ENCODE assay signal across 10 cellular contexts in genomic region chr14:22599349-22599748, GRCh38. TPM values are rescaled to one million over a fixed set of nuclear protein-coding genes. Genes with fewer than 3 reads are reported as not detected.
DNase-seq lines count a peak whose midpoint lies in the region; ATAC-seq and TF ChIP-seq lines count a peak whose summit lies in the region.
"Had no signal": no experiment of that assay in that cellular context is flagged by ENCODE, and none has a peak within 500 bp of the region (broad histone marks: within the 10 kb centered on the region; RNA-seq: fewer than 3 reads in every experiment).

No MANE protein-coding gene starts in this region.

- POLR2A ChIA-PET in activated CD4-positive, alpha-beta T cell treated with anti-CD3 and anti-CD28 coated beads, Interleukin-2, amount 10 ng/mL, durations not matched to agents 7 days and 5 days (lab: Charles Lee), result interaction anchor here (0.6 kb wide), 1 partner anchor 634 kb away, joined by 5 read pairs; no protein-coding TSS in a partner anchor

- TF ChIP-seq RAD21 in liver (IDR thresholded peaks at IDR 0.05), result no peak

- no peak for DNase-seq in activated CD4-positive, alpha-beta T cell treated with anti-CD3 and anti-CD28 coated beads, Interleukin-2, amount 10 ng/mL, durations not matched to agents 7 days and 5 days
- no peak for DNase-seq in activated CD4-positive, alpha-beta T cell treated with anti-CD3 and anti-CD28 coated beads for 48 hours
- DNase-seq in astrocyte of the cerebellum (ENCODE audit: low read depth) (no peak), testis (no peak), DMS79 (lab: John Stamatoyannopoulos, UW) (no peak)
- no peak for DNase-seq in stimulated activated CD4-positive, alpha-beta T cell treated with anti-CD3 and anti-CD28 coated beads, Interleukin-1b, Interleukin-23, amount 100 ng/mL, for 48 hours
- DNase-seq: BE2C, NCI-H146 had no signal

- CTCF ChIA-PET in activated CD4-positive, alpha-beta T cell treated with anti-CD3 and anti-CD28 coated beads, Interleukin-2, amount 10 ng/mL, durations not matched to agents 7 days and 5 days (lab: Charles Lee), result interaction anchor here (0.7 to 3.4 kb wide), 14 partner anchors 9 to 418 kb away, joined by 3 to 28 read pairs (median 4); partner anchors contain the start of gene DAD1

- peaks cover 36% of the 10 kb centered on the region for H3K4me1 Mint-ChIP-seq in activated CD4-positive, alpha-beta T cell treated with anti-CD3 and anti-CD28 coated beads, Interleukin-2, amount 10 ng/mL, durations not matched to agents 7 days and 5 days

- no peak for TF ChIP-seq POLR2A in testis (IDR thresholded peaks at IDR 0.05)

- peak overlapping the region in 1 of 2 donors; percentile 94 for H3K27ac ChIP-seq in liver (ENCODE audit: low read depth in 1 of 2, low read length in 2 of 2)
- peak overlapping the region; percentile 83 to 89 for H3K27ac ChIP-seq in testis

- H3K9me3 ChIP-seq in liver (ENCODE audit: control insufficient read depth in 4 of 4, low read length in 3 of 4) (no peaks in the 10 kb centered on the region), testis (no peaks in the 10 kb centered on the region)
- H3K9me3 ChIP-seq: BE2C had no signal

- peak overlapping the region; percentile 89 for H3K4me3 Mint-ChIP-seq in activated CD4-positive, alpha-beta T cell treated with anti-CD3 and anti-CD28 coated beads, Interleukin-2, amount 10 ng/mL, durations not matched to agents 7 days and 5 days

- in situ Hi-C loops in astrocyte of the cerebellum (cut with HindIII; ENCODE audit: low sequenced_read_pairs), result no loop called here

- peak overlapping the region in 1 of 2 donors; percentile 73 for H3K9ac ChIP-seq in liver (ENCODE audit: low read depth in 1 of 2, low read length in 2 of 2)

- H3K27me3 Mint-ChIP-seq in activated CD4-positive, alpha-beta T cell treated with anti-CD3 and anti-CD28 coated beads, Interleukin-2, amount 10 ng/mL, durations not matched to agents 7 days and 5 days, result peaks cover 3% of the 10 kb centered on the region

- intact Hi-C loops in testis (cut with DNase I; ENCODE audit: low total_unique reads), result no loop called here

- peak overlapping the region; percentile 86 for H3K27ac Mint-ChIP-seq in activated CD4-positive, alpha-beta T cell treated with anti-CD3 and anti-CD28 coated beads, Interleukin-2, amount 10 ng/mL, durations not matched to agents 7 days and 5 days

- H3K4me3 ChIP-seq in astrocyte of the cerebellum (ENCODE audit: low read depth, low read length) (peak overlapping the region; percentile 74), liver (ENCODE audit: low read depth in 1 of 3, low read length in 3 of 3) (peak overlapping the region in 2 of 3 donors; percentile 9 to 85), testis (peak overlapping the region; percentile 78)

- H3K36me3 Mint-ChIP-seq in activated CD4-positive, alpha-beta T cell treated with anti-CD3 and anti-CD28 coated beads, Interleukin-2, amount 10 ng/mL, durations not matched to agents 7 days and 5 days (ENCODE audit: low read depth), result peaks cover 14% of the 10 kb centered on the region

- ATAC-seq in GM18873 (IDR thresholded peaks at IDR 0.05; ENCODE audit: low FRiP score, unreplicated experiment), result no peak

- peaks cover 9 to 23% (median 16%) of the 10 kb centered on the region in 4 donors for H3K36me3 ChIP-seq in liver (ENCODE audit: control insufficient read depth in 4 of 4, insufficient read depth in 3 of 4, low read depth in 1 of 4, low read length in 3 of 4)
- H3K36me3 ChIP-seq in testis (ENCODE audit: low read depth, missing control alignments), result no peaks in the 10 kb centered on the region
- H3K36me3 ChIP-seq: BE2C had no signal

- TF ChIP-seq CTCF in astrocyte of the cerebellum (IDR thresholded peaks at IDR 0.05; ENCODE audit: low read depth, low read length, missing control alignments) (no peak), liver (IDR thresholded peaks at IDR 0.05; ENCODE audit: low read depth, low read length, missing input control) (no peak), testis (IDR thresholded peaks at IDR 0.05) (no peak)

- WGBS in liver, result 89% methylated on average over 3 of the region's 3 CpGs
- WGBS in testis, 2 donors, result 61 to 65% methylated on average over 3 of the region's 3 CpGs

- H3K9me3 Mint-ChIP-seq in activated CD4-positive, alpha-beta T cell treated with anti-CD3 and anti-CD28 coated beads, Interleukin-2, amount 10 ng/mL, durations not matched to agents 7 days and 5 days, result no peaks in the 10 kb centered on the region

- H3K27me3 ChIP-seq in liver (ENCODE audit: control insufficient read depth in 4 of 4, insufficient read depth in 4 of 4, low read length in 3 of 4) (no peaks in the 10 kb centered on the region), testis (no peaks in the 10 kb centered on the region)

- H3K4me1 ChIP-seq in liver (ENCODE audit: control insufficient read depth in 4 of 4, insufficient read depth in 4 of 4, low read length in 3 of 4) (peaks cover 0 to 22% (median 5%) of the 10 kb centered on the region in 4 donors), testis (peaks cover 13% of the 10 kb centered on the region)
- H3K4me1 ChIP-seq: BE2C had no signal

TF ChIP-seq in liver, 16 proteins besides CTCF, POLR2A, EP300 and RAD21 (continues in another document):
- TF ChIP-seq FOXA2 (IDR thresholded peaks at IDR 0.05) (no peak), SP1 (IDR thresholded peaks at IDR 0.05) (no peak), JUND (IDR thresholded peaks at IDR 0.05) (no peak), TAF1 (conservative IDR thresholded peaks at IDR 0.05) (no peak), FOXA1 (IDR thresholded peaks at IDR 0.05) (no peak), RXRA (IDR thresholded peaks at IDR 0.05) (no peak), ZBTB33 (IDR thresholded peaks at IDR 0.05) (no peak), NR2F2 (IDR thresholded peaks at IDR 0.05) (no peak), YY1 (IDR thresholded peaks at IDR 0.05) (no peak)
- TF ChIP-seq, protein P1, sequence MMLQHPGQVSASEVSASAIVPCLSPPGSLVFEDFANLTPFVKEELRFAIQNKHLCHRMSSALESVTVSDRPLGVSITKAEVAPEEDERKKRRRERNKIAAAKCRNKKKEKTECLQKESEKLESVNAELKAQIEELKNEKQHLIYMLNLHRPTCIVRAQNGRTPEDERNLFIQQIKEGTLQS (IDR thresholded peaks at IDR 0.05), result no peak
- TF ChIP-seq, protein P2, sequence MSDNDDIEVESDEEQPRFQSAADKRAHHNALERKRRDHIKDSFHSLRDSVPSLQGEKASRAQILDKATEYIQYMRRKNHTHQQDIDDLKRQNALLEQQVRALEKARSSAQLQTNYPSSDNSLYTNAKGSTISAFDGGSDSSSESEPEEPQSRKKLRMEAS (IDR thresholded peaks at IDR 0.05), result no peak

RNA-seq across cellular contexts. Expression of gene ABHD4, which starts 1.2 kb away (rescaled TPM):
- 10 to 100 TPM in 1 of 2 experiments, 1 to 10 TPM in 1; 8.3 to 10.4 TPM for total RNA-seq in activated CD4-positive, alpha-beta T cell treated with anti-CD3 and anti-CD28 coated beads, Interleukin-2, amount 10 ng/mL, durations not matched to agents 7 days and 5 days
- total RNA-seq in liver, result 10 to 100 TPM in 1 of 2 donors, 1 to 10 TPM in 1; 9.9 to 12.3 TPM
- 10 to 100 TPM in 1 of 2 donors, 1 to 10 TPM in 1; 9.0 to 32.9 TPM for polyA plus RNA-seq in liver
- 100 to 1,000 TPM; 122 to 158 TPM for total RNA-seq in testis
- 111 TPM for polyA plus RNA-seq in testis (ENCODE audit: insufficient read depth, low read depth, low replicate concordance)

RNA-seq across cellular contexts. Expression of gene DAD1, which starts 10.3 kb away (rescaled TPM):
- 100 to 1,000 TPM; 169 to 233 TPM for total RNA-seq in activated CD4-positive, alpha-beta T cell treated with anti-CD3 and anti-CD28 coated beads, Interleukin-2, amount 10 ng/mL, durations not matched to agents 7 days and 5 days
- total RNA-seq in liver (100 to 1,000 TPM; 142 to 187 TPM), testis (100 to 1,000 TPM; 209 to 235 TPM)
- polyA plus RNA-seq in liver (100 to 1,000 TPM; 223 to 254 TPM), testis (ENCODE audit: insufficient read depth, low read depth, low replicate concordance) (350 TPM)

RNA-seq across cellular contexts. Expression of gene OR6J1, which starts 44.8 kb away (rescaled TPM):
- not detected for total RNA-seq in activated CD4-positive, alpha-beta T cell treated with anti-CD3 and anti-CD28 coated beads, Interleukin-2, amount 10 ng/mL, durations not matched to agents 7 days and 5 days
- total RNA-seq in liver, result not detected
- polyA plus RNA-seq in liver, result not detected
- total RNA-seq in testis, result under 1 TPM in 1 of 2 donors, not detected in 1; 0.19 TPM
- not detected for polyA plus RNA-seq in testis (ENCODE audit: insufficient read depth, low read depth, low replicate concordance)

Comparison
In these comparisons a context has a peak if more than half of its experiments do, and no peak if none do; other contexts are left out.
1. RNA of gene ABHD4, which starts 1.2 kb away (total RNA-seq): 122 to 158 TPM in testis; 9.9 to 12.3 TPM in liver and 8.3 to 10.4 TPM in activated CD4-positive, alpha-beta T cell treated with anti-CD3 and anti-CD28 coated beads, Interleukin-2, amount 10 ng/mL, durations not matched to agents 7 days and 5 days; every median in the first group is over 4 times any median in the second.
2. Peak in every context shown above with its lines, with median percentiles within 50 percentile points of each other: H3K4me3 ChIP-seq.